In the genomic region with DNA sequence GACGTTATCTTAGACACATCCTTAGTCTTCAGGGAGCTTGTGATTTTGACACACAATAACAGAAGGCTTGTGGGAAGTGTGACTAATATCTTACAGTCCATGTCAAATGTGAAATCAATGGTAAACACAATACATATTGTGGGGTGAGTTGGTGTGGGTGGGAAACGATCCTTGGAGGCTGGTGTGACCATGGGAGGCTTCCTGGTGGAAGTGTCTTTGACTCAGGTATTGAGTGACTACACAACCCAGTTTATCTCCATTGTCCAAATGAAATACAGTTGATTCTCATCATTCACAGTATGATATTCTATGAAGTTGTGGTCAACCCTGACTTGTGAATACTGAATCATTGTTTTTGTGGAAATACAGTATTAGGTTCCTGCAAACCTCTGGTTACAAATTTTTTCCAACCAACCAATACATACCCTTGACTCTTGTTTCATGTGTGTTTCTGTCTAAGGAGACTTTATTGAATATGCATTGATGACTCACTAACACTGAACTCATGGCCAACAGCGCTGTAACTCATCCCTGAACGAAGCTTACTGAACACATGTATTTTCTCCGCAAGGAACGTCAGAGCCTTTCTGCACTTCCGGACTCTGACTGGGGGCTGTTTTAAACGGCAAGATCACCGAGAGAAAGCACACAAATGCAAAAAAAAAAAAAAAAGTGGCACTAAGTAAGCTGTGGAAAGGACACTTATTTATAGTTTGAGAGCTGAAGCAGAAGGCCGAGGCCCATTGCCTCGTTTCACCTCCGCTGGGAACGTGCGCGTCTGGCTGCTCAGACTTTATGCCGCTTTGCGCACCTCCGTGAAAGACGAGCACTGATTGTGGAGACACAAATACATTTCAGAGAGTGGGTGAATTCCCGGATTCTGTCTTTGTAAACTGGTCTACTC, we compare ENCODE assay signal across 1 cellular context.
TF ChIP-seq lines count a peak whose summit lies in the region.

No MANE protein-coding gene starts in this region.

TF ChIP-seq in GM12878, 131 proteins besides CTCF, POLR2A, EP300 and RAD21 (continued from another document):
- TF ChIP-seq DPF2 (IDR thresholded peaks at IDR 0.05) (0 out of 2 replicates have a peak, but pooled peaks have one; percentile 29), FOXM1 (IDR thresholded peaks at IDR 0.05; ENCODE audit: low read depth, low read length) (peak; percentile 40; the same call in 1 of the 2 replicates), BCL11A (IDR thresholded peaks at IDR 0.05; ENCODE audit: low read depth, low read length) (peak; percentile 80; the same call in 1 of the 2 replicates), IRF5 (IDR thresholded peaks at IDR 0.05; ENCODE audit: borderline replicate concordance) (no peak), ZZZ3 (IDR thresholded peaks at IDR 0.05; ENCODE audit: control insufficient read depth, insufficient read length, low read depth) (no peak), JUNB (IDR thresholded peaks at IDR 0.05) (peak; percentile 87), RUNX3 (IDR thresholded peaks at IDR 0.05; ENCODE audit: low read length) (peak; percentile 88), GATAD2B (conservative IDR thresholded peaks at IDR 0.05; ENCODE audit: low read depth) (0 out of 2 replicates have a peak, but pooled peaks have one; percentile 21), IRF3 (IDR thresholded peaks at IDR 0.05) (no peak), WRNIP1 (IDR thresholded peaks at IDR 0.05; ENCODE audit: borderline replicate concordance, low read depth, low read length) (no peak), MTA2 (IDR thresholded peaks at IDR 0.05; ENCODE audit: low read depth) (0 out of 2 replicates have a peak, but pooled peaks have one; percentile 36), SMARCA5 (IDR thresholded peaks at IDR 0.05) (peak; percentile 84), TCF12 (IDR thresholded peaks at IDR 0.05; ENCODE audit: low read depth, low read length) (0 out of 2 replicates have a peak, but pooled peaks have one; percentile 31), IKZF2 (IDR thresholded peaks at IDR 0.05) (peak; percentile 78 to 79), NFIC (IDR thresholded peaks at IDR 0.05; ENCODE audit: low read depth, low read length) (peak; percentile 83), NR2F1 (conservative IDR thresholded peaks at IDR 0.05) (0 out of 2 replicates have a peak, but pooled peaks have one; percentile 32), PBX3 (IDR thresholded peaks at IDR 0.05; ENCODE audit: insufficient replicate concordance, low read depth, low read length) (peak; percentile 36), ZBED1 (IDR thresholded peaks at IDR 0.05; ENCODE audit: borderline replicate concordance) (peak; percentile 87; the same call in 1 of the 2 replicates), EGR1 (IDR thresholded peaks at IDR 0.05; ENCODE audit: borderline replicate concordance in 1 of 2, low read depth in 2 of 2, low read length in 2 of 2) (peak in 1 of 2 experiments; percentile 28; a peak in 1 of 3 replicates), ETV6 (conservative IDR thresholded peaks at IDR 0.05 in 1 of 2, IDR thresholded peaks at IDR 0.05 in 1 of 2; ENCODE audit: borderline replicate concordance in 1 of 2, low read depth in 1 of 2) (peak in 1 of 2 experiments; percentile 80; a peak in 2 of 4 replicates), MEF2B (IDR thresholded peaks at IDR 0.05; ENCODE audit: partially characterized antibody, poor library complexity, severe bottlenecking) (peak; percentile 36), IRF4 (IDR thresholded peaks at IDR 0.05; ENCODE audit: low read depth, low read length) (peak; percentile 85), SREBF2 (IDR thresholded peaks at IDR 0.05; ENCODE audit: low read length) (no peak), TCF3 (IDR thresholded peaks at IDR 0.05; ENCODE audit: borderline replicate concordance, insufficient read depth, low read depth, low read length) (peak; percentile 57; the same call in 1 of the 2 replicates)
- TF ChIP-seq, protein P1, sequence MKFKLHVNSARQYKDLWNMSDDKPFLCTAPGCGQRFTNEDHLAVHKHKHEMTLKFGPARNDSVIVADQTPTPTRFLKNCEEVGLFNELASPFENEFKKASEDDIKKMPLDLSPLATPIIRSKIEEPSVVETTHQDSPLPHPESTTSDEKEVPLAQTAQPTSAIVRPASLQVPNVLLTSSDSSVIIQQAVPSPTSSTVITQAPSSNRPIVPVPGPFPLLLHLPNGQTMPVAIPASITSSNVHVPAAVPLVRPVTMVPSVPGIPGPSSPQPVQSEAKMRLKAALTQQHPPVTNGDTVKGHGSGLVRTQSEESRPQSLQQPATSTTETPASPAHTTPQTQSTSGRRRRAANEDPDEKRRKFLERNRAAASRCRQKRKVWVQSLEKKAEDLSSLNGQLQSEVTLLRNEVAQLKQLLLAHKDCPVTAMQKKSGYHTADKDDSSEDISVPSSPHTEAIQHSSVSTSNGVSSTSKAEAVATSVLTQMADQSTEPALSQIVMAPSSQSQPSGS (IDR thresholded peaks at IDR 0.05; ENCODE audit: low read length): peak; percentile 65; the same call in 1 of the 2 replicates
